ENCODE assay signal across 26 cellular contexts in the genomic region with DNA sequence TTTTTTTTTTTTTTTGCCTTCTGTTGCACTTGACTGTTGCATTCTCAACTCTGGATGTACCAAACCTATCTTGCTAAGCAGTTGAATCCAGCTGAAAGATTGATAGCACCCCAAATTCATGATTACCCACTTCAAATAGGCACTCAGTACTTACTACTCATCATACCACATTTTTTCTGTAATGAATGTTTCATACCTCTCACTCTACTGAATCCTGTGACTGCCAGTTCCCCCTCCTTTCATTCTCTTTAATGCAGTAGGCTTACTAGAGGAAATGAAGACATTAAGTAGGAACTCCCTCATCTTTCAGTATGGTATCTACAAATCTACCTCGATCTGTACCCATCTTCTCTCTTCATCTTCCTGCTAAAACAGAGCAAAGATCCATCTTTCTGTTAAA.
"Had no signal": no experiment of that assay in that cellular context is flagged by ENCODE, and none has a peak within 500 bp of the region (broad histone marks: within the 10 kb centered on the region; RNA-seq: fewer than 3 reads in every experiment).

No MANE protein-coding gene starts in this region.

- H3K27me3 Mint-ChIP-seq: activated CD4-positive, alpha-beta memory T cell treated with anti-CD3 and anti-CD28 coated beads for 36 hours; activated CD4-positive, alpha-beta T cell treated with anti-CD3 and anti-CD28 coated beads, Interleukin-2, amount 10 ng/mL, durations not matched to agents 24 days and 14 days; activated naive CD8-positive, alpha-beta T cell had no signal

- H3K4me1 Mint-ChIP-seq: activated CD4-positive, alpha-beta T cell treated with anti-CD3 and anti-CD28 coated beads, Interleukin-2, amount 10 ng/mL, durations not matched to agents 24 days and 14 days had no signal

- H3K9me3 Mint-ChIP-seq: activated CD4-positive, alpha-beta memory T cell treated with anti-CD3 and anti-CD28 coated beads for 36 hours; activated CD4-positive, alpha-beta T cell treated with anti-CD3 and anti-CD28 coated beads, Interleukin-2, amount 10 ng/mL, durations not matched to agents 24 days and 14 days; activated T-helper 2 cell treated with anti-CD3 and anti-CD28 coated beads, Interferon-gamma antibody, Interleukin-2, Interleukin-4, amounts not matched to agents 10 μg/mL and 5 μg/mL and 100 μg/mL, durations not matched to agents 14 hours and 24 hours and 36 hours had no signal

- DNase-seq: activated CD4-positive, alpha-beta memory T cell treated with anti-CD3 and anti-CD28 coated beads for 36 hours; activated CD4-positive, alpha-beta T cell treated with anti-CD3 and anti-CD28 coated beads, Interleukin-2, amount 10 ng/mL, durations not matched to agents 24 days and 14 days; activated CD4-positive, CD25-positive, alpha-beta regulatory T cell treated with anti-CD3 and anti-CD28 coated beads, Interleukin-2, amount 50 U/mL, for 72 hours; activated CD8-positive, alpha-beta memory T cell treated with anti-CD3 and anti-CD28 coated beads, Interleukin-2, amount 50 U/mL, for 4 hours; activated gamma-delta T cell treated with Interleukin-2 at 50 U/mL for 16 hours; adrenal gland; anterior cingulate cortex; cerebellar nuclear complex; IMR-90; Kasumi-1; KBM-7; NCI-H1048; NCI-H146; NCI-H187 treated with DMSO at 0.1 percent for 48 hours; NCI-H2081 treated with DMSO at 0.1 percent for 48 hours; NCI-H446 treated with DMSO at 0.1 percent for 48 hours; NCI-H526; NK-92 treated with Interleukin-12 subunit alpha and Interleukin-12 subunit beta, amount 100 ng/mL, for 24 hours; OCI-M1; RPMI8226; T-helper 1 cell; WERI-Rb-1 had no signal

- H3K27ac Mint-ChIP-seq: activated CD4-positive, alpha-beta memory T cell treated with anti-CD3 and anti-CD28 coated beads for 36 hours; activated CD4-positive, alpha-beta T cell treated with anti-CD3 and anti-CD28 coated beads, Interleukin-2, amount 10 ng/mL, durations not matched to agents 24 days and 14 days; activated naive CD8-positive, alpha-beta T cell; activated T-helper 2 cell treated with anti-CD3 and anti-CD28 coated beads, Interferon-gamma antibody, Interleukin-2, Interleukin-4, amounts not matched to agents 10 μg/mL and 5 μg/mL and 100 μg/mL, durations not matched to agents 14 hours and 24 hours and 36 hours had no signal

- H3K4me3 Mint-ChIP-seq: activated CD4-positive, alpha-beta memory T cell treated with anti-CD3 and anti-CD28 coated beads for 36 hours; activated CD4-positive, alpha-beta T cell treated with anti-CD3 and anti-CD28 coated beads, Interleukin-2, amount 10 ng/mL, durations not matched to agents 24 days and 14 days; activated naive CD8-positive, alpha-beta T cell had no signal

- ATAC-seq: Panc1, Right ventricle myocardium inferior had no signal
